ENCODE assay signal across 8 cellular contexts in genomic region chr19:40090256-40091204, GRCh38. TPM values are rescaled to one million over a fixed set of nuclear protein-coding genes. Genes with fewer than 3 reads are reported as not detected.
DNase-seq lines count a peak whose midpoint lies in the region; ATAC-seq and TF ChIP-seq lines count a peak whose summit lies in the region.

Gene ZNF780A, minus strand, starts transcription at chr19:40090943. Its CDS starts 6,190 bp downstream, at chr19:40084753.

- POLR2A ChIA-PET in AG04449 (lab: Yijun Ruan, JAX), result interaction anchor here (0.9 to 1.0 kb wide), 2 partner anchors 19 to 57 kb away, joined by 3 to 4 read pairs; no protein-coding TSS in a partner anchor

- ATAC-seq in HG03439 (IDR thresholded peaks at IDR 0.05; ENCODE audit: unreplicated experiment) (peak; percentile 85), left lobe of liver (peak; percentile 97)

- DNase-seq in AG04449 (ENCODE audit: low read depth, low spot score), result no peak
- DNase-seq in NCI-H748 (lab: John Stamatoyannopoulos, UW; ENCODE audit: unreplicated experiment), result peak; percentile 91
- peak; percentile 79 to 84 for DNase-seq in activated CD4-positive, alpha-beta T cell treated with anti-CD3 and anti-CD28 coated beads, Interleukin-2, amount 50 U/mL, for 48 hours
- peak; percentile 75 for DNase-seq in dermis blood vessel endothelial cell
- DNase-seq in left lobe of liver (ENCODE audit: low spot score), result peak; percentile 91
- peak; percentile 80 to 83 for DNase-seq in stimulated activated CD4-positive, alpha-beta T cell treated with anti-CD3 and anti-CD28 coated beads, Interleukin-2, amount 100 ng/mL, for 24 hours

- peak; percentile 84 for TF ChIP-seq POLR2A in GM18951 (IDR thresholded peaks at IDR 0.05; ENCODE audit: extremely low read depth, insufficient read depth, insufficient read length)

- no peak for TF ChIP-seq CTCF in AG04449 (IDR thresholded peaks at IDR 0.05; ENCODE audit: insufficient read depth, low read length, missing control alignments)

- in situ Hi-C loops in GM18951 (cut with MboI; ENCODE audit: low sequenced_read_pairs, unreplicated experiment), result no loop called here

- H3K4me3 ChIP-seq in AG04449 (ENCODE audit: low read depth, low read length), result peak within 1 kb of the TSS; percentile 85

- CTCF ChIA-PET in AG04449 (lab: Yijun Ruan, JAX), result interaction anchor here (0.7 to 1.4 kb wide), 2 partner anchors 50 to 120 kb away, joined by 3 read pairs; partner anchors contain the start of gene PSMC4

RNA-seq across cellular contexts. Expression of gene ZNF780A, which starts in this region (rescaled TPM):
- 10.7 and 17.5 TPM in 2 replicates for total RNA-seq in dermis blood vessel endothelial cell
- total RNA-seq in left lobe of liver, result 15.9 TPM
